28 cellular contexts compared by ENCODE assay signal in genomic region chr16:76456016-76456415, GRCh38.
"Had no signal": no experiment of that assay in that cellular context is flagged by ENCODE, and none has a peak within 500 bp of the region (broad histone marks: within the 10 kb centered on the region; RNA-seq: fewer than 3 reads in every experiment).

No MANE protein-coding gene starts in this region.

- H3K27ac ChIP-seq: ovary, parathyroid adenoma, psoas muscle, right lobe of liver, sigmoid colon, stomach, thoracic aorta, thyroid gland, tibial nerve, upper lobe of left lung, vagina had no signal

- H2AFZ ChIP-seq: parathyroid adenoma had no signal

- H3K9me3 Mint-ChIP-seq: nephron; neural crest cell; stimulated activated naive B cell treated with anti-CD40 and anti-IgM and Interleukin-4, amounts not matched to agents 10 μg/mL and 1 μg/mL and 100 μg/mL, for 72 hours; stimulated activated naive CD8-positive, alpha-beta T cell treated with anti-CD3 and anti-CD28 coated beads, Interleukin-15, Interleukin-2, amounts not matched to agents 100 ng/mL and 50 ng/mL, for 24 hours had no signal

- H3K4me3 ChIP-seq: ovary, psoas muscle, right lobe of liver, sigmoid colon, stomach, thoracic aorta, thyroid gland, tibial nerve, upper lobe of left lung, vagina had no signal

- H3K9me3 ChIP-seq: ovary, psoas muscle, right lobe of liver, sigmoid colon, stomach, thoracic aorta, thyroid gland, tibial nerve, upper lobe of left lung, vagina had no signal

- H3K27me3 Mint-ChIP-seq: progenitor cell of endocrine pancreas; stimulated activated naive B cell treated with anti-CD40 and anti-IgM and Interleukin-4, amounts not matched to agents 10 μg/mL and 1 μg/mL and 100 μg/mL, for 72 hours; stimulated activated naive CD8-positive, alpha-beta T cell treated with anti-CD3 and anti-CD28 coated beads, Interleukin-15, Interleukin-2, amounts not matched to agents 100 ng/mL and 50 ng/mL, for 24 hours had no signal

- H3K27me3 ChIP-seq: ovary, right lobe of liver, sigmoid colon, stomach, thyroid gland, tibial nerve, upper lobe of left lung, vagina had no signal

- H3K4me3 Mint-ChIP-seq: natural killer cell; nephron; neural crest cell; stimulated activated effector memory CD8-positive, alpha-beta T cell treated with anti-CD3 and anti-CD28 coated beads, Interleukin-12 subunit alpha, Interleukin-12 subunit beta, amount 100 ng/mL, for 72 hours; stimulated activated naive B cell treated with anti-CD40 and anti-IgM and Interleukin-4, amounts not matched to agents 10 μg/mL and 1 μg/mL and 100 μg/mL, for 72 hours; stimulated activated naive CD8-positive, alpha-beta T cell treated with anti-CD3 and anti-CD28 coated beads, Interleukin-15, Interleukin-2, amounts not matched to agents 100 ng/mL and 50 ng/mL, for 24 hours had no signal

- H3K36me3 ChIP-seq: ovary, right lobe of liver, sigmoid colon, stomach, thoracic aorta, thyroid gland, tibial nerve, upper lobe of left lung, vagina had no signal

- DNase-seq: natural killer cell; occipital lobe; ovary; posterior cingulate gyrus; psoas muscle; right cardiac atrium; right lobe of liver; sigmoid colon; small intestine; stimulated activated CD4-positive, alpha-beta T cell treated with anti-CD3 and anti-CD28 coated beads, Interleukin-15, amount 100 ng/mL, for 24 hours; stimulated activated CD4-positive, alpha-beta T cell treated with anti-CD3 and anti-CD28 coated beads, Interleukin-2, amount 100 ng/mL, for 24 hours; stimulated activated CD4-positive, alpha-beta T cell treated with anti-CD3 and anti-CD28 coated beads, Interleukin-2, amount 100 ng/mL, for 48 hours; stimulated activated CD4-positive, alpha-beta T cell treated with anti-CD3 and anti-CD28 coated beads, Interleukin-4, amount 100 ng/mL, for 24 hours; stimulated activated naive B cell treated with anti-CD40 and anti-IgM and Interleukin-4, amounts not matched to agents 10 μg/mL and 1 μg/mL and 100 μg/mL, for 72 hours; stimulated activated naive CD4-positive, alpha-beta T cell treated with Interleukin-2 at 50 U/mL for 16 hours; stomach; thyroid gland; trophoblast cell; upper lobe of left lung had no signal

- H3K4me1 ChIP-seq: parathyroid adenoma, psoas muscle, right lobe of liver, sigmoid colon, stomach, thyroid gland, tibial nerve, upper lobe of left lung, vagina had no signal

- H3K4me1 Mint-ChIP-seq: natural killer cell; nephron; neural crest cell; stimulated activated effector memory CD8-positive, alpha-beta T cell treated with anti-CD3 and anti-CD28 coated beads, Interleukin-12 subunit alpha, Interleukin-12 subunit beta, amount 100 ng/mL, for 72 hours; stimulated activated naive B cell treated with anti-CD40 and anti-IgM and Interleukin-4, amounts not matched to agents 10 μg/mL and 1 μg/mL and 100 μg/mL, for 72 hours had no signal

- ATAC-seq: natural killer cell; psoas muscle; right cardiac atrium; right lobe of liver; stimulated activated effector memory CD8-positive, alpha-beta T cell treated with anti-CD3 and anti-CD28 coated beads, Interleukin-12 subunit alpha, Interleukin-12 subunit beta, amount 100 ng/mL, for 72 hours; stimulated activated naive B cell treated with anti-CD40 and anti-IgM and Interleukin-4, amounts not matched to agents 10 μg/mL and 1 μg/mL and 100 μg/mL, for 72 hours had no signal

- H3K9ac ChIP-seq: parathyroid adenoma had no signal

- H3K79me2 ChIP-seq: parathyroid adenoma had no signal

- H3K27ac Mint-ChIP-seq: natural killer cell; nephron; progenitor cell of endocrine pancreas; stimulated activated effector memory CD8-positive, alpha-beta T cell treated with anti-CD3 and anti-CD28 coated beads, Interleukin-12 subunit alpha, Interleukin-12 subunit beta, amount 100 ng/mL, for 72 hours; stimulated activated naive B cell treated with anti-CD40 and anti-IgM and Interleukin-4, amounts not matched to agents 10 μg/mL and 1 μg/mL and 100 μg/mL, for 72 hours; stimulated activated naive CD8-positive, alpha-beta T cell treated with anti-CD3 and anti-CD28 coated beads, Interleukin-15, Interleukin-2, amounts not matched to agents 100 ng/mL and 50 ng/mL, for 24 hours had no signal

- H3K36me3 Mint-ChIP-seq: natural killer cell; stimulated activated effector memory CD8-positive, alpha-beta T cell treated with anti-CD3 and anti-CD28 coated beads, Interleukin-12 subunit alpha, Interleukin-12 subunit beta, amount 100 ng/mL, for 72 hours; stimulated activated naive B cell treated with anti-CD40 and anti-IgM and Interleukin-4, amounts not matched to agents 10 μg/mL and 1 μg/mL and 100 μg/mL, for 72 hours had no signal
